In the genomic region with DNA sequence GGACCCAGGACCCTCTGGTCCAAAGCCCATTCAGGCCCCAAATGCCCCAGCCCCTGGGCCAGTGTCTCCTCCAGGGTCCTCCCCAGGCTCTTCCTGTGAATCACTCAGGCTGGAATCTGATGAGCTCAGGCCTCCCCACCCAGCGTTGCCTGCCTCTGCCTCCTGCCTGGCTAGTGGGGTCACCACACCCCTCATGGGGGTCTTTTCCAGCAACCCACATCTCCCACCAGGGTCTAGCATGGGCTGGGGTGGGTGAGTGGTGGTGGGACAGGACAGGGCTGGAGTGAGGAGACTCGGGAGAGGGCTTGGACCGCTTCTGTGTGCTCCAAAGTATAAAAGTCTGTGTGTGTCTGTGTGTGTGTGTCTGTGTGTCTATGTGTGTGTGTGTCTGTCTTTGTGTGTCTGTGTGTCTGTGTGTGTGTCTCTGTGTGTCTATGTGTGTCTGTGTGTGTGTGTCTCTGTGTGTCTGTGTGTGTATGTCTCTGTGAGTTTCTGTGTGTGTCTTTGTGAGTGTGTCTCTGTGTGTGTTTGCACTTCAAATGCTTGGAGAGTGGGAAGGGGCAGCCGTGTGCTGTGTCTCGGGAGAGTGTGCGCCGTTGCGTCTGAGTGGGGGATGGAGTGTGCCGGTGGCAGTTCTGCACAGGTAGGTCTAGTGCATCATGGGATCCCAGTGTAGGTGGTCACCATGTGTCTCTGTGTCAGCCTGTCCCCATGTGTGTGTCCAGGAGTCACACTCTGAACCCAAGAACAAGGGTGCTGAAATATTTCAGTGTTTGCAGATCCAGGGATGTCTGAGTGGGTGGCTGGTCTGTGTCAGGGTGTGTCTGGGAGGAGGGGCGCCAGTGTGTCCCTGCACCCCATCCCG, we compare ENCODE assay signal across 6 cellular contexts. TPM values are rescaled to one million over a fixed set of nuclear protein-coding genes. Genes with fewer than 3 reads are reported as not detected.
A peak's percentile ranks its signal among the peaks of the same experiment; 100 is the strongest.
DNase-seq lines count a peak whose midpoint lies in the region; ATAC-seq and TF ChIP-seq lines count a peak whose summit lies in the region.

No MANE protein-coding gene starts in this region.

- peak overlapping the region; percentile 68 for H3K27ac Mint-ChIP-seq in activated CD4-positive, alpha-beta T cell treated with anti-CD3 and anti-CD28 coated beads for 36 hours

- peak overlapping the region in 2 of 3 donors; percentile 41 to 43 for H3K27ac ChIP-seq in thyroid gland

- H3K4me3 Mint-ChIP-seq in activated CD4-positive, alpha-beta T cell treated with anti-CD3 and anti-CD28 coated beads for 36 hours: no peak overlapping the region

- peaks cover 31% of the 10 kb centered on the region for H3K4me1 Mint-ChIP-seq in activated CD4-positive, alpha-beta T cell treated with anti-CD3 and anti-CD28 coated beads for 36 hours

- H3K36me3 Mint-ChIP-seq in activated CD4-positive, alpha-beta T cell treated with anti-CD3 and anti-CD28 coated beads for 36 hours (ENCODE audit: low read depth): no peaks in the 10 kb centered on the region

- peaks cover 0 to 28% of the 10 kb centered on the region in 2 donors for H3K4me1 ChIP-seq in thyroid gland

- 64 to 80% methylated on average over 4 to 10 of the region's 11 CpGs for WGBS in thyroid gland, 2 donors

- intact Hi-C loops in activated CD4-positive, alpha-beta T cell treated with anti-CD3 and anti-CD28 coated beads for 36 hours (cut with DNase I, micrococcal nuclease): loop anchor here (1.0 to 5.0 kb wide), 3 partner anchors 15 to 105 kb away; no protein-coding TSS in a partner anchor
- intact Hi-C loops in thyroid gland (cut with DNase I): no loop called here

- H3K27me3 Mint-ChIP-seq in activated CD4-positive, alpha-beta T cell treated with anti-CD3 and anti-CD28 coated beads for 36 hours: no peaks in the 10 kb centered on the region

- no peak overlapping the region for H3K4me3 ChIP-seq in thyroid gland (replicated peaks in 1 of 3)

- no peak for TF ChIP-seq CTCF in thyroid gland (IDR thresholded peaks at IDR 0.05)
- TF ChIP-seq CTCF in GM10248 (IDR thresholded peaks at IDR 0.05; ENCODE audit: control extremely low read depth, extremely low read depth, low read depth, missing control alignments): no peak

- POLR2A ChIA-PET in activated CD4-positive, alpha-beta T cell treated with anti-CD3 and anti-CD28 coated beads for 36 hours (lab: Charles Lee): no interaction called here
- POLR2A ChIA-PET in GM10248 (lab: Yijun Ruan, JAX): no interaction called here

- no peaks in the 10 kb centered on the region for H3K36me3 ChIP-seq in thyroid gland

- no peak for ATAC-seq in activated CD4-positive, alpha-beta T cell treated with anti-CD3 and anti-CD28 coated beads for 36 hours

- no peak for TF ChIP-seq POLR2A in thyroid gland (IDR thresholded peaks at IDR 0.05)

- CTCF ChIA-PET in activated CD4-positive, alpha-beta T cell treated with anti-CD3 and anti-CD28 coated beads for 36 hours (lab: Charles Lee): interaction anchor here (0.6 to 1.6 kb wide), 2 partner anchors 15 to 29 kb away, joined by 3 to 13 read pairs; no protein-coding TSS in a partner anchor
- CTCF ChIA-PET in GM10248 (lab: Yijun Ruan, JAX): interaction anchor here (0.8 to 3.7 kb wide), 4 partner anchors 9 to 61 kb away, joined by 3 to 34 read pairs (median 4); no protein-coding TSS in a partner anchor

- H3K9me3 Mint-ChIP-seq in activated CD4-positive, alpha-beta T cell treated with anti-CD3 and anti-CD28 coated beads for 36 hours (ENCODE audit: low read depth): no peaks in the 10 kb centered on the region

- no peaks in the 10 kb centered on the region for H3K9me3 ChIP-seq in thyroid gland

- H3K27me3 ChIP-seq in thyroid gland: no peaks in the 10 kb centered on the region

- no peak for DNase-seq in activated CD4-positive, alpha-beta T cell treated with anti-CD3 and anti-CD28 coated beads for 36 hours
- DNase-seq in activated CD4-positive, alpha-beta T cell treated with anti-CD3 and anti-CD28 coated beads, Interleukin-2, amount 50 U/mL, for 4 hours: no peak
- peak; percentile 51 for DNase-seq in fibroblast of peridontal ligament (ENCODE audit: extremely low read depth)
- DNase-seq in thyroid gland: no peak
- DNase-seq in GM19238 (ENCODE audit: insufficient read length, low spot score): no peak
- DNase-seq in GM10248 (ENCODE audit: extremely low spot score): no peak

RNA-seq across cellular contexts. Expression of a gene that starts 8.8 kb away (rescaled TPM):
- total RNA-seq in activated CD4-positive, alpha-beta T cell treated with anti-CD3 and anti-CD28 coated beads for 36 hours: 1 to 10 TPM; 1.5 to 1.6 TPM
- 1 to 10 TPM; 1.3 to 7.9 (median 2.2) TPM for total RNA-seq in thyroid gland

RNA-seq across cellular contexts. Expression of a gene that starts 10.6 kb away (rescaled TPM):
- total RNA-seq in activated CD4-positive, alpha-beta T cell treated with anti-CD3 and anti-CD28 coated beads for 36 hours: under 1 TPM; 0.23 to 0.26 TPM
- total RNA-seq in thyroid gland: 10 to 100 TPM in 1 of 4 donors, 1 to 10 TPM in 3; 4.6 to 24.8 (median 6.6) TPM

RNA-seq across cellular contexts. Expression of a gene that starts 17.5 kb away (rescaled TPM):
- 10 to 100 TPM; 29.2 to 30.2 TPM for total RNA-seq in activated CD4-positive, alpha-beta T cell treated with anti-CD3 and anti-CD28 coated beads for 36 hours
- total RNA-seq in thyroid gland: 10 to 100 TPM; 41.4 to 64.4 (median 53.8) TPM

RNA-seq across cellular contexts. Expression of a gene that starts 20.0 kb away (rescaled TPM):
- total RNA-seq in activated CD4-positive, alpha-beta T cell treated with anti-CD3 and anti-CD28 coated beads for 36 hours: 1 to 10 TPM; 6.0 to 8.5 TPM
- 10 to 100 TPM; 41.1 to 67.2 (median 49.5) TPM for total RNA-seq in thyroid gland

RNA-seq across cellular contexts. Expression of a gene that starts 35.7 kb away (rescaled TPM):
- total RNA-seq in activated CD4-positive, alpha-beta T cell treated with anti-CD3 and anti-CD28 coated beads for 36 hours: not detected
- total RNA-seq in thyroid gland: 1 to 10 TPM in 1 of 4 donors, under 1 TPM in 2, not detected in 1; 0.20 to 1.1 (median 0.22) TPM

Comparison
In these comparisons a context has a peak if more than half of its experiments do, and no peak if none do; other contexts are left out.
1. RNA of a gene that starts 10.6 kb away (total RNA-seq): 4.6 to 24.8 TPM in thyroid gland; 0.23 to 0.26 TPM in activated CD4-positive, alpha-beta T cell treated with anti-CD3 and anti-CD28 coated beads for 36 hours; every median in the first group is over 4 times any median in the second.